ENCODE assay signal across 21 cellular contexts in the genomic region with DNA sequence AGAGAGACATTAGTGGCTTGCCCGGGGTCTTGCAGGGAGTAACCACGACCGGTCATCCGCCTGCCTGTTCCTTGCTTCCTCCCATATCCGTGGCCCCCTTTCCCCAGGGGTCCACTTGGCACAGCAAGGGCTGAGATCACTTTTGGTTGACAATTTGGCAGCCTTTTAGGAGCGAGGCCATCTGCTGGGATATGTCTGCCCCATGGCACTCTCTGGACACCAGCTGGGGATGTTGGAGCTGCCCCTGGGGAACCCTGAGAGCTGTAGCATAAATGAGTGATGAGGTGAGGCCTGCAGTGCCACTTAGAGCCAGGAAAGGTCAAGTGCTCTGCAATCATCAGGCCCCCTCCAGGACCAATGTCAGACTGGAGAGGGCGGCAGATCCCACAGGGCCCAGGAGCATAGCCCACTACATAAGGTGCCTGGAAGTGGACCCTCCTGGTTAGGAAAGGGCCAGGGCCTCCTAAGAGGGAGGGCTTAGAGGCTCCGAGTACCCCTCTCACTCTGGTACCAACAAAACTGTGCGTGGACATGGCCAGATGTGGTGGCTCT.
"Had no signal": no experiment of that assay in that cellular context is flagged by ENCODE, and none has a peak within 500 bp of the region (broad histone marks: within the 10 kb centered on the region; RNA-seq: fewer than 3 reads in every experiment).

No MANE protein-coding gene starts in this region.

- H3K27me3 ChIP-seq: adrenal gland, dorsolateral prefrontal cortex, gastrocnemius medialis, heart right ventricle, left lung, right atrium auricular region, suprapubic skin had no signal

- H3K27ac Mint-ChIP-seq: activated CD8-positive, alpha-beta T cell treated with anti-CD3 and anti-CD28 coated beads for 36 hours; activated naive CD4-positive, alpha-beta T cell treated with anti-CD3 and anti-CD28 coated beads, Interleukin-2, amount 50 U/mL, for 24 hours; type B pancreatic cell had no signal

- H3K4me3 Mint-ChIP-seq: activated CD8-positive, alpha-beta T cell treated with anti-CD3 and anti-CD28 coated beads for 36 hours; activated naive CD4-positive, alpha-beta T cell treated with anti-CD3 and anti-CD28 coated beads, Interleukin-2, amount 50 U/mL, for 24 hours; activated T-cell treated with anti-CD3 and anti-CD28 coated beads, Interleukin-2, amount 50 U/mL, for 4 hours; natural killer cell; type B pancreatic cell had no signal

- H3K4me3 ChIP-seq: adrenal gland, dorsolateral prefrontal cortex, gastrocnemius medialis, heart right ventricle, left lung, right atrium auricular region, suprapubic skin had no signal

- H3K9me3 Mint-ChIP-seq: activated CD8-positive, alpha-beta T cell treated with anti-CD3 and anti-CD28 coated beads for 36 hours; activated naive CD4-positive, alpha-beta T cell treated with anti-CD3 and anti-CD28 coated beads, Interleukin-2, amount 50 U/mL, for 24 hours; activated T-cell treated with anti-CD3 and anti-CD28 coated beads, Interleukin-2, amount 50 U/mL, for 4 hours; natural killer cell had no signal

- ATAC-seq: activated CD8-positive, alpha-beta T cell treated with anti-CD3 and anti-CD28 coated beads for 36 hours; activated T-cell treated with anti-CD3 and anti-CD28 coated beads, Interleukin-2, amount 50 U/mL, for 4 hours; gastrocnemius medialis; heart right ventricle; left lung; natural killer cell; stimulated activated naive CD8-positive, alpha-beta T cell treated with anti-CD3 and anti-CD28 coated beads, Interleukin-15, Interleukin-2, amounts not matched to agents 100 U/mL and 50 U/mL, for 24 hours had no signal

- H3K27ac ChIP-seq: adrenal gland, gastrocnemius medialis, heart right ventricle, left lung, right atrium auricular region, suprapubic skin had no signal

- H3K4me1 ChIP-seq: gastrocnemius medialis had no signal

- H3K27me3 Mint-ChIP-seq: activated CD8-positive, alpha-beta T cell treated with anti-CD3 and anti-CD28 coated beads for 36 hours; activated naive CD4-positive, alpha-beta T cell treated with anti-CD3 and anti-CD28 coated beads, Interleukin-2, amount 50 U/mL, for 24 hours; type B pancreatic cell had no signal

- DNase-seq: activated CD4-positive, alpha-beta T cell treated with anti-CD3 and anti-CD28 coated beads for 4 hours; activated CD8-positive, alpha-beta T cell treated with anti-CD3 and anti-CD28 coated beads for 36 hours; activated effector memory CD4-positive, alpha-beta T cell treated with anti-CD3 and anti-CD28 coated beads, Interleukin-2, amount 50 U/mL, for 16 hours; activated T-cell treated with anti-CD3 and anti-CD28 coated beads, Interleukin-2, amount 50 U/mL, for 4 hours; adrenal gland; dorsolateral prefrontal cortex; erythroblast; gastrocnemius medialis; heart right ventricle; left lung; mammary epithelial cell; natural killer cell; nucleus accumbens; small intestine; stimulated activated CD4-positive, alpha-beta T cell treated with anti-CD3 and anti-CD28 coated beads, Interleukin-4, amount 100 ng/mL, for 4 hours; stimulated activated CD8-positive, alpha-beta memory T cell treated with anti-CD3 and anti-CD28 coated beads, Interleukin-4, amount 100 ng/mL, for 48 hours; stimulated activated naive CD8-positive, alpha-beta T cell treated with anti-CD3 and anti-CD28 coated beads, Interleukin-15, Interleukin-2, amounts not matched to agents 100 U/mL and 50 U/mL, for 24 hours had no signal

- H3K4me1 Mint-ChIP-seq: activated naive CD4-positive, alpha-beta T cell treated with anti-CD3 and anti-CD28 coated beads, Interleukin-2, amount 50 U/mL, for 24 hours had no signal

- H3K36me3 ChIP-seq: adrenal gland, gastrocnemius medialis, heart right ventricle, left lung, right atrium auricular region, suprapubic skin had no signal

- H3K9me3 ChIP-seq: adrenal gland, gastrocnemius medialis had no signal

- H3K36me3 Mint-ChIP-seq: activated naive CD4-positive, alpha-beta T cell treated with anti-CD3 and anti-CD28 coated beads, Interleukin-2, amount 50 U/mL, for 24 hours; natural killer cell; type B pancreatic cell had no signal
